8 cellular contexts compared by ENCODE assay signal in genomic region chr16:1723450-1724147, GRCh38. TPM values are rescaled to one million over a fixed set of nuclear protein-coding genes. Genes with fewer than 3 reads are reported as not detected.
DNase-seq lines count a peak whose midpoint lies in the region; ATAC-seq, FAIRE-seq and TF ChIP-seq lines count a peak whose summit lies in the region.

No MANE protein-coding gene starts in this region.

- peak overlapping the region in 1 of 4 donors; percentile 71 for H3K27ac ChIP-seq in pancreas

- WGBS in pancreas, 2 donors: 40% methylated on average over 6 of the region's 6 CpGs

- TF ChIP-seq CTCF in fibroblast of pulmonary artery (IDR thresholded peaks at IDR 0.05; ENCODE audit: low read length, missing control alignments): peak; percentile 76
- TF ChIP-seq CTCF in pancreas (IDR thresholded peaks at IDR 0.05): peak; percentile 67 to 81 (median 72)

- peak; percentile 26 for DNase-seq in NCI-H146 (lab: John Stamatoyannopoulos, UW)
- DNase-seq in NCI-H146 treated with DMSO at 0.1 percent for 48 hours (lab: John Stamatoyannopoulos, UW; ENCODE audit: unreplicated experiment): no peak
- DNase-seq in MV-4-11 (lab: John Stamatoyannopoulos, UW): peak; percentile 10
- DNase-seq in activated T-cell treated with anti-CD3 and anti-CD28 coated beads, Interleukin-2, amount 50 U/mL, for 1 hour: peak; percentile 47
- DNase-seq in fibroblast of pulmonary artery (ENCODE audit: low read depth): peak; percentile 54
- DNase-seq in pancreas: peak in 1 of 6 donors; percentile 45

- intact Hi-C loops in pancreas (cut with DNase I): no loop called here

- no peaks in the 10 kb centered on the region for H3K36me3 ChIP-seq in pancreas

- ATAC-seq in pancreas (peak; percentile 49 to 74 (median 67)), HG03571 (IDR thresholded peaks at IDR 0.05; ENCODE audit: unreplicated experiment) (no peak), HG02973 (IDR thresholded peaks at IDR 0.05; ENCODE audit: unreplicated experiment) (no peak)

- H3K9me3 ChIP-seq in pancreas: no peaks in the 10 kb centered on the region

- no peaks in the 10 kb centered on the region for H3K27me3 ChIP-seq in pancreas

- peaks cover 0 to 17% (median 0%) of the 10 kb centered on the region in 3 donors for H3K4me1 ChIP-seq in pancreas

- FAIRE-seq in pancreas (lab: Jason Lieb, UNC): no peak

- H3K4me3 ChIP-seq in fibroblast of pulmonary artery (replicated peaks; ENCODE audit: low read depth, low read length): no peak overlapping the region
- no peak overlapping the region for H3K4me3 ChIP-seq in pancreas

RNA-seq across cellular contexts. Expression of gene MAPK8IP3, which starts 17.6 kb away (rescaled TPM):
- total RNA-seq in pancreas: 10 to 100 TPM; 25.5 to 51.8 (median 40.1) TPM
- 100 to 1,000 TPM in 1 of 2 donors, 10 to 100 TPM in 1; 94.9 to 244 TPM for polyA plus RNA-seq in pancreas

RNA-seq across cellular contexts. Expression of gene JPT2, which starts 45.5 kb away (rescaled TPM):
- total RNA-seq in pancreas: 10 to 100 TPM; 21.7 to 49.3 (median 32.4) TPM
- polyA plus RNA-seq in pancreas: 10 to 100 TPM; 13.5 to 22.2 TPM

RNA-seq across cellular contexts. Expression of gene NME3, which starts 47.7 kb away (rescaled TPM):
- total RNA-seq in pancreas: 10 to 100 TPM; 27.4 to 37.8 (median 30.4) TPM
- 100 to 1,000 TPM; 232 to 297 TPM for polyA plus RNA-seq in pancreas

RNA-seq across cellular contexts. Expression of gene EME2, which starts 49.0 kb away (rescaled TPM):
- 1 to 10 TPM; 4.7 to 10.0 (median 6.8) TPM for total RNA-seq in pancreas
- 10 to 100 TPM; 18.4 to 37.9 TPM for polyA plus RNA-seq in pancreas

RNA-seq across cellular contexts. Expression of gene MRPS34, which starts 49.3 kb away (rescaled TPM):
- total RNA-seq in pancreas: 10 to 100 TPM; 42.4 to 74.5 (median 54.7) TPM
- 10 to 100 TPM; 76.0 to 84.1 TPM for polyA plus RNA-seq in pancreas

Comparison
In these comparisons a context has a peak if more than half of its experiments do, and no peak if none do; other contexts are left out.
1. ATAC-seq: peak in pancreas (4 of 4); none in HG03571 (single experiment) and HG02973 (single experiment).